Comparison of ENCODE assay signal across 22 cellular contexts in genomic region chr6:155543141-155543870, GRCh38.
DNase-seq lines count a peak whose midpoint lies in the region; ATAC-seq lines count a peak whose summit lies in the region.
"Had no signal": no experiment of that assay in that cellular context is flagged by ENCODE, and none has a peak within 500 bp of the region (broad histone marks: within the 10 kb centered on the region; RNA-seq: fewer than 3 reads in every experiment).

No MANE protein-coding gene starts in this region.

- H3K4me3 Mint-ChIP-seq in naive thymus-derived CD4-positive, alpha-beta T cell = no peak overlapping the region
- H3K4me3 Mint-ChIP-seq: B cell; CD4-positive, alpha-beta T cell had no signal

- DNase-seq in Jurkat, Clone E6-1 (ENCODE audit: low read depth, low spot score) = peak; percentile 50
- DNase-seq in dermis blood vessel endothelial cell = peak; percentile 35
- DNase-seq in naive thymus-derived CD4-positive, alpha-beta T cell = peak in 6 of 9 donors; percentile 3 to 25 (median 6)
- no peak for DNase-seq in cerebellar cortex (ENCODE audit: low spot score)
- no peak for DNase-seq in left ventricle myocardium superior
- DNase-seq in HCEC 1CT = no peak
- DNase-seq: CD4-positive, alpha-beta T cell; DMS153; EL; GOT3; KBM-7; NCI-H1105 treated with DMSO at 0.1 percent for 48 hours; NCI-H1694; NCI-H345; NCI-H524 treated with DMSO at 0.1 percent for 48 hours; PC-3; SIG-M5 had no signal

- no peaks in the 10 kb centered on the region for H3K9me3 Mint-ChIP-seq in naive thymus-derived CD4-positive, alpha-beta T cell
- H3K9me3 Mint-ChIP-seq: CD4-positive, alpha-beta T cell had no signal

- H4K20me1 ChIP-seq in BLaER1 = no peaks in the 10 kb centered on the region

- H3K27ac ChIP-seq in BLaER1 = no peak overlapping the region
- no peak overlapping the region for H3K27ac ChIP-seq in naive thymus-derived CD4-positive, alpha-beta T cell (ENCODE audit: low read depth, low read length)
- H3K27ac ChIP-seq: RWPE1 had no signal

- H3K9ac ChIP-seq in BLaER1 = no peak overlapping the region

- no peaks in the 10 kb centered on the region for H3K9me3 ChIP-seq in BLaER1
- H3K9me3 ChIP-seq in naive thymus-derived CD4-positive, alpha-beta T cell (ENCODE audit: control insufficient read depth in 2 of 3, low read length in 3 of 3) = no peaks in the 10 kb centered on the region

- peak overlapping the region in 1 of 9 donors; percentile 12 for H3K27ac Mint-ChIP-seq in naive thymus-derived CD4-positive, alpha-beta T cell
- H3K27ac Mint-ChIP-seq: B cell; CD4-positive, alpha-beta T cell had no signal

- H3K4me3 ChIP-seq in BLaER1 = no peak overlapping the region
- no peak overlapping the region for H3K4me3 ChIP-seq in Jurkat, Clone E6-1 (ENCODE audit: low read length)
- H3K4me3 ChIP-seq in naive thymus-derived CD4-positive, alpha-beta T cell (ENCODE audit: low read length) = no peak overlapping the region
- H3K4me3 ChIP-seq: GM12878 had no signal

- no peaks in the 10 kb centered on the region for H3K27me3 ChIP-seq in BLaER1
- no peaks in the 10 kb centered on the region for H3K27me3 ChIP-seq in naive thymus-derived CD4-positive, alpha-beta T cell (ENCODE audit: control insufficient read depth in 2 of 2, insufficient read depth in 2 of 2, low read length in 2 of 2)

- no peak for ATAC-seq in naive thymus-derived CD4-positive, alpha-beta T cell
- ATAC-seq in GM21367 (IDR thresholded peaks at IDR 0.05; ENCODE audit: unreplicated experiment) (no peak), left ventricle myocardium superior (no peak)
- ATAC-seq: GM12878, PC-3 had no signal

- no peaks in the 10 kb centered on the region for H3K27me3 Mint-ChIP-seq in naive thymus-derived CD4-positive, alpha-beta T cell
- H3K27me3 Mint-ChIP-seq: B cell; CD4-positive, alpha-beta T cell had no signal

- POLR2A ChIA-PET in naive thymus-derived CD4-positive, alpha-beta T cell (lab: Charles Lee) = no interaction called here

- H3K36me3 Mint-ChIP-seq in naive thymus-derived CD4-positive, alpha-beta T cell = no peaks in the 10 kb centered on the region

- peak overlapping the region; percentile 47 for H3K4me2 ChIP-seq in BLaER1

- intact Hi-C loops in naive thymus-derived CD4-positive, alpha-beta T cell (cut with micrococcal nuclease) = no loop called here
- intact Hi-C loops in left ventricle myocardium superior (cut with micrococcal nuclease) = no loop called here

- H3K4me1 Mint-ChIP-seq in naive thymus-derived CD4-positive, alpha-beta T cell = peaks cover 0 to 9% (median 7%) of the 10 kb centered on the region in 7 donors
- H3K4me1 Mint-ChIP-seq: B cell had no signal

- CTCF ChIA-PET in naive thymus-derived CD4-positive, alpha-beta T cell (lab: Charles Lee) = no interaction called here

- peaks cover 22% of the 10 kb centered on the region for H3K4me1 ChIP-seq in BLaER1
- no peaks in the 10 kb centered on the region for H3K4me1 ChIP-seq in naive thymus-derived CD4-positive, alpha-beta T cell (ENCODE audit: control insufficient read depth in 2 of 2, insufficient read depth in 2 of 2, low read length in 2 of 2)

- no peaks in the 10 kb centered on the region for H3K36me3 ChIP-seq in BLaER1
- H3K36me3 ChIP-seq in naive thymus-derived CD4-positive, alpha-beta T cell (ENCODE audit: control insufficient read depth in 2 of 3, insufficient read depth in 3 of 3, low read length in 3 of 3) = no peaks in the 10 kb centered on the region

Comparison
In these comparisons a context has a peak if more than half of its experiments do, and no peak if none do; other contexts are left out.
1. DNase-seq: peak in Jurkat, Clone E6-1 (single experiment), dermis blood vessel endothelial cell (single experiment) and naive thymus-derived CD4-positive, alpha-beta T cell (6 of 9); none in cerebellar cortex (single experiment), left ventricle myocardium superior (single experiment) and HCEC 1CT (single experiment).